ENCODE assay signal across 21 cellular contexts in genomic region chr2:108560241-108560811, GRCh38. TPM values are rescaled to one million over a fixed set of nuclear protein-coding genes. Genes with fewer than 3 reads are reported as not detected.
A peak's percentile ranks its signal among the peaks of the same experiment; 100 is the strongest.
DNase-seq lines count a peak whose midpoint lies in the region; ATAC-seq lines count a peak whose summit lies in the region.
"Had no signal": no experiment of that assay in that cellular context is flagged by ENCODE, and none has a peak within 500 bp of the region (broad histone marks: within the 10 kb centered on the region; RNA-seq: fewer than 3 reads in every experiment).

No MANE protein-coding gene starts in this region.

- H3K4me2 ChIP-seq in mesendoderm (ENCODE audit: low read length) = no peak overlapping the region

- no peak overlapping the region for H2BK120ac ChIP-seq in mesendoderm (ENCODE audit: low read depth, low read length)

- peaks cover 11% of the 10 kb centered on the region for H3K79me1 ChIP-seq in mesendoderm (ENCODE audit: low read length)

- H2AK5ac ChIP-seq in mesendoderm (ENCODE audit: low read length) = no peak overlapping the region

- no peak overlapping the region for H3K4ac ChIP-seq in mesendoderm (ENCODE audit: low read depth, low read length)

- intact Hi-C loops in activated CD4-positive, alpha-beta T cell treated with anti-CD3 and anti-CD28 coated beads, Interleukin-2, amount 10 ng/mL, durations not matched to agents 24 days and 14 days (cut with micrococcal nuclease) = no loop called here

- H3K4me3 Mint-ChIP-seq in activated CD4-positive, alpha-beta T cell treated with anti-CD3 and anti-CD28 coated beads, Interleukin-2, amount 10 ng/mL, durations not matched to agents 24 days and 14 days = no peak overlapping the region
- H3K4me3 Mint-ChIP-seq: stimulated activated naive CD8-positive, alpha-beta T cell treated with anti-CD3 and anti-CD28 coated beads, Interleukin-15, amount 100 ng/mL, for 72 hours had no signal

- DNase-seq in DMS 273 (lab: John Stamatoyannopoulos, UW; ENCODE audit: unreplicated experiment) (peak; percentile 18), DMS 273 treated with DMSO at 0.1 percent for 48 hours (lab: John Stamatoyannopoulos, UW) (no peak), mesendoderm (peak; percentile 48), substantia nigra (lab: John Stamatoyannopoulos, UW) (peak in 10 of 49 donors; percentile 10 to 51 (median 20)), NCI-H510A treated with DMSO at 0.1 percent for 48 hours (lab: John Stamatoyannopoulos, UW) (no peak)
- DNase-seq in activated CD4-positive, alpha-beta T cell treated with anti-CD3 and anti-CD28 coated beads, Interleukin-2, amount 10 ng/mL, durations not matched to agents 24 days and 14 days = no peak
- DNase-seq: activated naive CD4-positive, alpha-beta T cell treated with anti-CD3 and anti-CD28 coated beads, Interleukin-2, amount 50 U/mL, for 16 hours; activated T-cell treated with anti-CD3 and anti-CD28 coated beads, Interleukin-2, amount 50 U/mL, for 48 hours; AML-193; dermis blood vessel endothelial cell; NCI-H1417 treated with DMSO at 0.1 percent for 48 hours; NCI-H524 treated with DMSO at 0.1 percent for 48 hours; occipital lobe; stimulated activated CD4-positive, alpha-beta T cell treated with anti-CD3 and anti-CD28 coated beads, Interleukin-1b, Interleukin-23, amount 100 ng/mL, for 48 hours; stimulated activated naive CD8-positive, alpha-beta T cell treated with anti-CD3 and anti-CD28 coated beads, Interleukin-15, amount 100 ng/mL, for 72 hours; upper lobe of left lung; WERI-Rb-1 had no signal

- H3K79me2 ChIP-seq in mesendoderm (ENCODE audit: control insufficient read depth, insufficient read depth, low read length) = peaks cover 13% of the 10 kb centered on the region

- H3K4me1 Mint-ChIP-seq in activated CD4-positive, alpha-beta T cell treated with anti-CD3 and anti-CD28 coated beads, Interleukin-2, amount 10 ng/mL, durations not matched to agents 24 days and 14 days = peaks cover 6% of the 10 kb centered on the region
- H3K4me1 Mint-ChIP-seq: stimulated activated naive CD8-positive, alpha-beta T cell treated with anti-CD3 and anti-CD28 coated beads, Interleukin-15, amount 100 ng/mL, for 72 hours had no signal

- no peak overlapping the region for H3K27ac Mint-ChIP-seq in activated CD4-positive, alpha-beta T cell treated with anti-CD3 and anti-CD28 coated beads, Interleukin-2, amount 10 ng/mL, durations not matched to agents 24 days and 14 days
- H3K27ac Mint-ChIP-seq: stimulated activated naive CD8-positive, alpha-beta T cell treated with anti-CD3 and anti-CD28 coated beads, Interleukin-15, amount 100 ng/mL, for 72 hours had no signal

- peaks cover 18% of the 10 kb centered on the region for H3K4me1 ChIP-seq in ectodermal cell (ENCODE audit: control insufficient read depth, insufficient read depth, low read length)
- peaks cover 4% of the 10 kb centered on the region for H3K4me1 ChIP-seq in mesendoderm (ENCODE audit: control insufficient read depth, low read depth, low read length)

- WGBS in ectodermal cell, 2 experiments = 24 to 34% methylated on average over 5 of the region's 6 CpGs
- no CpG with 5 or more reads among the region's 6 CpGs for WGBS in mesendoderm (ENCODE audit: extremely low coverage, insufficient coverage, low lambda C conversion rate)

- peak overlapping the region; percentile 73 for H3K27ac ChIP-seq in ectodermal cell (ENCODE audit: insufficient read depth, low read depth, low read length, poor library complexity, severe bottlenecking)
- H3K27ac ChIP-seq in mesendoderm (ENCODE audit: low read depth, low read length) = peak overlapping the region; percentile 25
- peak overlapping the region; percentile 60 for H3K27ac ChIP-seq in substantia nigra (ENCODE audit: low read depth, low read length, poor library complexity, severe bottlenecking)
- H3K27ac ChIP-seq: 22Rv1, upper lobe of left lung, WERI-Rb-1 had no signal

- peak overlapping the region; percentile 3 for H3K18ac ChIP-seq in mesendoderm (ENCODE audit: low read length)

- no peak overlapping the region for H3K9ac ChIP-seq in mesendoderm (ENCODE audit: low read length)

- H3K27me3 ChIP-seq in ectodermal cell (ENCODE audit: control insufficient read depth, insufficient read depth, low read length, poor library complexity, severe bottlenecking) = no peaks in the 10 kb centered on the region
- no peaks in the 10 kb centered on the region for H3K27me3 ChIP-seq in mesendoderm (ENCODE audit: insufficient read depth, low read length, poor library complexity)
- H3K27me3 ChIP-seq: upper lobe of left lung had no signal

- H3K23ac ChIP-seq in mesendoderm (ENCODE audit: low read length) = no peak overlapping the region

- H3K9me3 Mint-ChIP-seq in activated CD4-positive, alpha-beta T cell treated with anti-CD3 and anti-CD28 coated beads, Interleukin-2, amount 10 ng/mL, durations not matched to agents 24 days and 14 days = no peaks in the 10 kb centered on the region
- H3K9me3 Mint-ChIP-seq: stimulated activated naive CD8-positive, alpha-beta T cell treated with anti-CD3 and anti-CD28 coated beads, Interleukin-15, amount 100 ng/mL, for 72 hours had no signal

- H3K36me3 ChIP-seq in ectodermal cell (ENCODE audit: control insufficient read depth, insufficient read depth, low read length) (no peaks in the 10 kb centered on the region), mesendoderm (ENCODE audit: control insufficient read depth, insufficient read depth, low read length) (no peaks in the 10 kb centered on the region)
- H3K36me3 ChIP-seq: upper lobe of left lung, WERI-Rb-1 had no signal

- no peak for ATAC-seq in HG02759 (IDR thresholded peaks at IDR 0.05; ENCODE audit: unreplicated experiment)
- ATAC-seq: left lobe of liver; stimulated activated naive CD8-positive, alpha-beta T cell treated with anti-CD3 and anti-CD28 coated beads, Interleukin-15, amount 100 ng/mL, for 72 hours had no signal

- no peak overlapping the region for H4K8ac ChIP-seq in mesendoderm (ENCODE audit: low read depth, low read length)

- H3K27me3 Mint-ChIP-seq in activated CD4-positive, alpha-beta T cell treated with anti-CD3 and anti-CD28 coated beads, Interleukin-2, amount 10 ng/mL, durations not matched to agents 24 days and 14 days = no peaks in the 10 kb centered on the region
- H3K27me3 Mint-ChIP-seq: stimulated activated naive CD8-positive, alpha-beta T cell treated with anti-CD3 and anti-CD28 coated beads, Interleukin-15, amount 100 ng/mL, for 72 hours had no signal

- no peak overlapping the region for H4K5ac ChIP-seq in mesendoderm (ENCODE audit: low read length)

- no peak overlapping the region for H2BK5ac ChIP-seq in mesendoderm (ENCODE audit: low read length)

- peaks cover 8% of the 10 kb centered on the region for H3K36me3 Mint-ChIP-seq in activated CD4-positive, alpha-beta T cell treated with anti-CD3 and anti-CD28 coated beads, Interleukin-2, amount 10 ng/mL, durations not matched to agents 24 days and 14 days (ENCODE audit: low read depth)

- H3K4me3 ChIP-seq in ectodermal cell (ENCODE audit: insufficient read depth, low read depth, low read length) (no peak overlapping the region), mesendoderm (ENCODE audit: low read length) (no peak overlapping the region)
- H3K4me3 ChIP-seq: upper lobe of left lung had no signal

- no peaks in the 10 kb centered on the region for H3K9me3 ChIP-seq in ectodermal cell (ENCODE audit: control insufficient read depth, low read length)
- H3K9me3 ChIP-seq: upper lobe of left lung had no signal

- H2BK15ac ChIP-seq in mesendoderm (replicated peaks; ENCODE audit: low read depth) = no peak overlapping the region

- no peak overlapping the region for H3K56ac ChIP-seq in mesendoderm (ENCODE audit: low read length)

RNA-seq across cellular contexts. Expression of gene LIMS1, which starts 26.1 kb away (rescaled TPM):
- 20.0 TPM for polyA plus RNA-seq in ectodermal cell (2013, experiment 1 of 4)
- 20.5 TPM for polyA plus RNA-seq in ectodermal cell (2013, experiment 2 of 4)
- 18.4 TPM for polyA plus RNA-seq in ectodermal cell (2013, experiment 3 of 4)
- polyA plus RNA-seq in ectodermal cell (2013, experiment 4 of 4) = 17.1 TPM
- 47.1 TPM for polyA plus RNA-seq in mesendoderm (2013, experiment 1 of 2)
- 45.2 TPM for polyA plus RNA-seq in mesendoderm (2013, experiment 2 of 2)
- 63.1 and 66.0 TPM in 2 replicates for total RNA-seq in activated CD4-positive, alpha-beta T cell treated with anti-CD3 and anti-CD28 coated beads, Interleukin-2, amount 10 ng/mL, durations not matched to agents 24 days and 14 days

Comparison
In these comparisons a context has a peak if more than half of its experiments do, and no peak if none do; other contexts are left out.
1. DNase-seq: peak in DMS 273 (single experiment) and mesendoderm (single experiment); none in DMS 273 treated with DMSO at 0.1 percent for 48 hours (single experiment), NCI-H510A treated with DMSO at 0.1 percent for 48 hours (single experiment) and activated CD4-positive, alpha-beta T cell treated with anti-CD3 and anti-CD28 coated beads, Interleukin-2, amount 10 ng/mL, durations not matched to agents 24 days and 14 days (single experiment).
2. Peak in every context shown above with its lines, with median percentiles within 50 percentile points of each other: H3K27ac ChIP-seq.